1 cellular context compared by ENCODE assay signal in the genomic region with DNA sequence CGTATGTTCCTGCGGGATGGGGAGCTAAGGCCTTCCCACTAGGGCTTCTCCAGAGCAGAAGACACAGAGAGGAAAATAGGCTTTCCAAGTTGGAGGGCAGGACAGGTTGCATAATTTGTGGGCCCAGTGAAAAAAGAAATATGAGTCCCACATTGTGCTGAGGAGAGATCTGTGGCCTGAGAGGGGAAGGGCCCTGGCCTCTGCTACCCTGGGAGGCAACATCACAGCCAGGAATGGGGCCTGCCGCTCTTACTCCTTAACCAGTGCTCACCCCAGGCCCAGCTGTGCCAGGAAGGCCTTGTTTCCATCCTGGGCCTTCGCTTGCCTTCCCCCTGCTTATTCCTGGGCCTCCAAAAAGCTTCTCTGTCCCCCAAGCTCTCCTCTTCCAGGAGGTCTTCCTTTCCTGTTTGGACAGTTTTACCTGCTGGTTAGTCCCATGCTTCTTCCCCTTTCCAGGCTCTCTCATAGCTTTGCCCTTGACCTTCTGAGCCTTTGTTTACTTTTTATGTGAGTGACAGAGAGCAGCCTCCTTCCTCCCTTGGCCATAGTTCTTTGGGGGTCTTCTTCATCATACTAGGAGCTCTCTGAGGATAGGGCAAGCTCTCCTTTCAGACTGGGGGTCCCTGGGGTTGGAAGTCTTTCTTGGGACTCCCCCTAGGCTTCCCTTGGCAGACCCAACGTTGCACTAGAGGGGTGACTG.
TF ChIP-seq lines count a peak whose summit lies in the region.

No MANE protein-coding gene starts in this region.

TF ChIP-seq in GM23338, 12 proteins besides CTCF, POLR2A, EP300 and RAD21 (continued from another document):
- TF ChIP-seq NANOG (IDR thresholded peaks at IDR 0.05; ENCODE audit: borderline replicate concordance) = no peak
- no peak for TF ChIP-seq ZNF114 (CRISPR knock-in tag; IDR thresholded peaks at IDR 0.05)
- TF ChIP-seq, protein P1, sequence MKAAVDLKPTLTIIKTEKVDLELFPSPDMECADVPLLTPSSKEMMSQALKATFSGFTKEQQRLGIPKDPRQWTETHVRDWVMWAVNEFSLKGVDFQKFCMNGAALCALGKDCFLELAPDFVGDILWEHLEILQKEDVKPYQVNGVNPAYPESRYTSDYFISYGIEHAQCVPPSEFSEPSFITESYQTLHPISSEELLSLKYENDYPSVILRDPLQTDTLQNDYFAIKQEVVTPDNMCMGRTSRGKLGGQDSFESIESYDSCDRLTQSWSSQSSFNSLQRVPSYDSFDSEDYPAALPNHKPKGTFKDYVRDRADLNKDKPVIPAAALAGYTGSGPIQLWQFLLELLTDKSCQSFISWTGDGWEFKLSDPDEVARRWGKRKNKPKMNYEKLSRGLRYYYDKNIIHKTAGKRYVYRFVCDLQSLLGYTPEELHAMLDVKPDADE (IDR thresholded peaks at IDR 0.05) = no peak
- TF ChIP-seq, protein P2, sequence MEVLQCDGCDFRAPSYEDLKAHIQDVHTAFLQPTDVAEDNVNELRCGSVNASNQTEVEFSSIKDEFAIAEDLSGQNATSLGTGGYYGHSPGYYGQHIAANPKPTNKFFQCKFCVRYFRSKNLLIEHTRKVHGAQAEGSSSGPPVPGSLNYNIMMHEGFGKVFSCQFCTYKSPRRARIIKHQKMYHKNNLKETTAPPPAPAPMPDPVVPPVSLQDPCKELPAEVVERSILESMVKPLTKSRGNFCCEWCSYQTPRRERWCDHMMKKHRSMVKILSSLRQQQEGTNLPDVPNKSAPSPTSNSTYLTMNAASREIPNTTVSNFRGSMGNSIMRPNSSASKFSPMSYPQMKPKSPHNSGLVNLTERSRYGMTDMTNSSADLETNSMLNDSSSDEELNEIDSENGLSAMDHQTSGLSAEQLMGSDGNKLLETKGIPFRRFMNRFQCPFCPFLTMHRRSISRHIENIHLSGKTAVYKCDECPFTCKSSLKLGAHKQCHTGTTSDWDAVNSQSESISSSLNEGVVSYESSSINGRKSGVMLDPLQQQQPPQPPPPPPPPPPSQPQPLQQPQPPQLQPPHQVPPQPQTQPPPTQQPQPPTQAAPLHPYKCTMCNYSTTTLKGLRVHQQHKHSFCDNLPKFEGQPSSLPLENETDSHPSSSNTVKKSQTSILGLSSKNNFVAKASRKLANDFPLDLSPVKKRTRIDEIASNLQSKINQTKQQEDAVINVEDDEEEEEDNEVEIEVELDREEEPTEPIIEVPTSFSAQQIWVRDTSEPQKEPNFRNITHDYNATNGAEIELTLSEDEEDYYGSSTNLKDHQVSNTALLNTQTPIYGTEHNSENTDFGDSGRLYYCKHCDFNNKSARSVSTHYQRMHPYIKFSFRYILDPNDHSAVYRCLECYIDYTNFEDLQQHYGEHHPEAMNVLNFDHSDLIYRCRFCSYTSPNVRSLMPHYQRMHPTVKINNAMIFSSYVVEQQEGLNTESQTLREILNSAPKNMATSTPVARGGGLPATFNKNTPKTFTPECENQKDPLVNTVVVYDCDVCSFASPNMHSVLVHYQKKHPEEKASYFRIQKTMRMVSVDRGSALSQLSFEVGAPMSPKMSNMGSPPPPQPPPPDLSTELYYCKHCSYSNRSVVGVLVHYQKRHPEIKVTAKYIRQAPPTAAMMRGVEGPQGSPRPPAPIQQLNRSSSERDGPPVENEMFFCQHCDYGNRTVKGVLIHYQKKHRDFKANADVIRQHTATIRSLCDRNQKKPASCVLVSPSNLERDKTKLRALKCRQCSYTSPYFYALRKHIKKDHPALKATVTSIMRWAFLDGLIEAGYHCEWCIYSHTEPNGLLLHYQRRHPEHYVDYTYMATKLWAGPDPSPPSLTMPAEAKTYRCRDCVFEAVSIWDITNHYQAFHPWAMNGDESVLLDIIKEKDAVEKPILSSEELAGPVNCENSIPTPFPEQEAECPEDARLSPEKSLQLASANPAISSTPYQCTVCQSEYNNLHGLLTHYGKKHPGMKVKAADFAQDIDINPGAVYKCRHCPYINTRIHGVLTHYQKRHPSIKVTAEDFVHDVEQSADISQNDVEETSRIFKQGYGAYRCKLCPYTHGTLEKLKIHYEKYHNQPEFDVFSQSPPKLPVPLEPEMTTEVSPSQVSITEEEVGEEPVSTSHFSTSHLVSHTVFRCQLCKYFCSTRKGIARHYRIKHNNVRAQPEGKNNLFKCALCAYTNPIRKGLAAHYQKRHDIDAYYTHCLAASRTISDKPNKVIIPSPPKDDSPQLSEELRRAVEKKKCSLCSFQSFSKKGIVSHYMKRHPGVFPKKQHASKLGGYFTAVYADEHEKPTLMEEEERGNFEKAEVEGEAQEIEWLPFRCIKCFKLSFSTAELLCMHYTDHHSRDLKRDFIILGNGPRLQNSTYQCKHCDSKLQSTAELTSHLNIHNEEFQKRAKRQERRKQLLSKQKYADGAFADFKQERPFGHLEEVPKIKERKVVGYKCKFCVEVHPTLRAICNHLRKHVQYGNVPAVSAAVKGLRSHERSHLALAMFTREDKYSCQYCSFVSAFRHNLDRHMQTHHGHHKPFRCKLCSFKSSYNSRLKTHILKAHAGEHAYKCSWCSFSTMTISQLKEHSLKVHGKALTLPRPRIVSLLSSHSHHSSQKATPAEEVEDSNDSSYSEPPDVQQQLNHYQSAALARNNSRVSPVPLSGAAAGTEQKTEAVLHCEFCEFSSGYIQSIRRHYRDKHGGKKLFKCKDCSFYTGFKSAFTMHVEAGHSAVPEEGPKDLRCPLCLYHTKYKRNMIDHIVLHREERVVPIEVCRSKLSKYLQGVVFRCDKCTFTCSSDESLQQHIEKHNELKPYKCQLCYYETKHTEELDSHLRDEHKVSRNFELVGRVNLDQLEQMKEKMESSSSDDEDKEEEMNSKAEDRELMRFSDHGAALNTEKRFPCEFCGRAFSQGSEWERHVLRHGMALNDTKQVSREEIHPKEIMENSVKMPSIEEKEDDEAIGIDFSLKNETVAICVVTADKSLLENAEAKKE (CRISPR knock-in tag; IDR thresholded peaks at IDR 0.05) = no peak
- no peak for TF ChIP-seq JUNB (IDR thresholded peaks at IDR 0.05; ENCODE audit: unreplicated experiment)
